In genomic region chr7:106590209-106590816, GRCh38 we compare ENCODE assay signal across 1 cellular context.
A peak's percentile ranks its signal among the peaks of the same experiment; 100 is the strongest.
TF ChIP-seq lines count a peak whose summit lies in the region.

No MANE protein-coding gene starts in this region.

TF ChIP-seq in K562, 482 proteins besides CTCF, POLR2A, EP300 and RAD21 (continued from another document and continues in another):
- TF ChIP-seq, protein P1, sequence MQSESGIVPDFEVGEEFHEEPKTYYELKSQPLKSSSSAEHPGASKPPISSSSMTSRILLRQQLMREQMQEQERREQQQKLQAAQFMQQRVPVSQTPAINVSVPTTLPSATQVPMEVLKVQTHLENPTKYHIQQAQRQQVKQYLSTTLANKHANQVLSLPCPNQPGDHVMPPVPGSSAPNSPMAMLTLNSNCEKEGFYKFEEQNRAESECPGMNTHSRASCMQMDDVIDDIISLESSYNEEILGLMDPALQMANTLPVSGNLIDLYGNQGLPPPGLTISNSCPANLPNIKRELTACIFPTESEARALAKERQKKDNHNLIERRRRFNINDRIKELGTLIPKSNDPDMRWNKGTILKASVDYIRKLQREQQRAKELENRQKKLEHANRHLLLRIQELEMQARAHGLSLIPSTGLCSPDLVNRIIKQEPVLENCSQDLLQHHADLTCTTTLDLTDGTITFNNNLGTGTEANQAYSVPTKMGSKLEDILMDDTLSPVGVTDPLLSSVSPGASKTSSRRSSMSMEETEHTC (IDR thresholded peaks at IDR 0.05) = no peak
- no peak for TF ChIP-seq YBX1 (IDR thresholded peaks at IDR 0.05)
- TF ChIP-seq SMAD4 (CRISPR knock-in tag; conservative IDR thresholded peaks at IDR 0.05) = peak; percentile 76
- TF ChIP-seq CSDE1 (IDR thresholded peaks at IDR 0.05) = no peak
- TF ChIP-seq STAT6 (CRISPR knock-in tag; IDR thresholded peaks at IDR 0.05) = no peak
- no peak for TF ChIP-seq SRF (CRISPR knock-in tag; IDR thresholded peaks at IDR 0.05)
- no peak for TF ChIP-seq EGR1 (conservative IDR thresholded peaks at IDR 0.05)
- TF ChIP-seq MCM2 (IDR thresholded peaks at IDR 0.05; ENCODE audit: low read depth) = no peak
- TF ChIP-seq, protein P2, sequence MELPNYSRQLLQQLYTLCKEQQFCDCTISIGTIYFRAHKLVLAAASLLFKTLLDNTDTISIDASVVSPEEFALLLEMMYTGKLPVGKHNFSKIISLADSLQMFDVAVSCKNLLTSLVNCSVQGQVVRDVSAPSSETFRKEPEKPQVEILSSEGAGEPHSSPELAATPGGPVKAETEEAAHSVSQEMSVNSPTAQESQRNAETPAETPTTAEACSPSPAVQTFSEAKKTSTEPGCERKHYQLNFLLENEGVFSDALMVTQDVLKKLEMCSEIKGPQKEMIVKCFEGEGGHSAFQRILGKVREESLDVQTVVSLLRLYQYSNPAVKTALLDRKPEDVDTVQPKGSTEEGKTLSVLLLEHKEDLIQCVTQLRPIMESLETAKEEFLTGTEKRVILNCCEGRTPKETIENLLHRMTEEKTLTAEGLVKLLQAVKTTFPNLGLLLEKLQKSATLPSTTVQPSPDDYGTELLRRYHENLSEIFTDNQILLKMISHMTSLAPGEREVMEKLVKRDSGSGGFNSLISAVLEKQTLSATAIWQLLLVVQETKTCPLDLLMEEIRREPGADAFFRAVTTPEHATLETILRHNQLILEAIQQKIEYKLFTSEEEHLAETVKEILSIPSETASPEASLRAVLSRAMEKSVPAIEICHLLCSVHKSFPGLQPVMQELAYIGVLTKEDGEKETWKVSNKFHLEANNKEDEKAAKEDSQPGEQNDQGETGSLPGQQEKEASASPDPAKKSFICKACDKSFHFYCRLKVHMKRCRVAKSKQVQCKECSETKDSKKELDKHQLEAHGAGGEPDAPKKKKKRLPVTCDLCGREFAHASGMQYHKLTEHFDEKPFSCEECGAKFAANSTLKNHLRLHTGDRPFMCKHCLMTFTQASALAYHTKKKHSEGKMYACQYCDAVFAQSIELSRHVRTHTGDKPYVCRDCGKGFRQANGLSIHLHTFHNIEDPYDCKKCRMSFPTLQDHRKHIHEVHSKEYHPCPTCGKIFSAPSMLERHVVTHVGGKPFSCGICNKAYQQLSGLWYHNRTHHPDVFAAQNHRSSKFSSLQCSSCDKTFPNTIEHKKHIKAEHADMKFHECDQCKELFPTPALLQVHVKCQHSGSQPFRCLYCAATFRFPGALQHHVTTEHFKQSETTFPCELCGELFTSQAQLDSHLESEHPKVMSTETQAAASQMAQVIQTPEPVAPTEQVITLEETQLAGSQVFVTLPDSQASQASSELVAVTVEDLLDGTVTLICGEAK (IDR thresholded peaks at IDR 0.05) = peak; percentile 54; the same call in 1 of the 2 replicates
- TF ChIP-seq, protein P2 (CRISPR knock-in tag; IDR thresholded peaks at IDR 0.05) = no peak
- no peak for TF ChIP-seq BCL6 (CRISPR knock-in tag; IDR thresholded peaks at IDR 0.05)
- no peak for TF ChIP-seq STAT5A (IDR thresholded peaks at IDR 0.05; ENCODE audit: borderline replicate concordance, low read length)
- TF ChIP-seq NR3C1 (CRISPR knock-in tag; IDR thresholded peaks at IDR 0.05) = no peak
- TF ChIP-seq NFXL1 (CRISPR knock-in tag; IDR thresholded peaks at IDR 0.05) = no peak
- no peak for TF ChIP-seq HOXB6 (CRISPR knock-in tag; IDR thresholded peaks at IDR 0.05; ENCODE audit: borderline replicate concordance)
- TF ChIP-seq ZNF699 (CRISPR knock-in tag; IDR thresholded peaks at IDR 0.05; ENCODE audit: insufficient replicate concordance) = no peak
- TF ChIP-seq MXI1 (IDR thresholded peaks at IDR 0.05; ENCODE audit: low read depth, low read length) = no peak
- TF ChIP-seq ILF3 (IDR thresholded peaks at IDR 0.05; ENCODE audit: borderline replicate concordance) = no peak
- TF ChIP-seq HEY1 (CRISPR knock-in tag; IDR thresholded peaks at IDR 0.05; ENCODE audit: borderline replicate concordance) = no peak
- TF ChIP-seq FOXM1 (IDR thresholded peaks at IDR 0.05; ENCODE audit: low read depth) = peak; percentile 16; the same call in 1 of the 2 replicates
- TF ChIP-seq FOXM1 (CRISPR knock-in tag; IDR thresholded peaks at IDR 0.05; ENCODE audit: low read depth) = no peak
- no peak for TF ChIP-seq POLR2B (IDR thresholded peaks at IDR 0.05; ENCODE audit: low read depth, partially characterized antibody)
- TF ChIP-seq MTF1 (CRISPR knock-in tag; IDR thresholded peaks at IDR 0.05; ENCODE audit: borderline replicate concordance) = no peak
- TF ChIP-seq NR2C1 (IDR thresholded peaks at IDR 0.05) = no peak
- no peak for TF ChIP-seq NR2C1 (tag; IDR thresholded peaks at IDR 0.05)
- no peak for TF ChIP-seq E2F4 (CRISPR knock-in tag; IDR thresholded peaks at IDR 0.05; ENCODE audit: low read depth)
- no peak for TF ChIP-seq ZNF347 (CRISPR knock-in tag; IDR thresholded peaks at IDR 0.05; ENCODE audit: low read depth)
- no peak for TF ChIP-seq BACH1 (tag; IDR thresholded peaks at IDR 0.05)
- TF ChIP-seq, protein P3, sequence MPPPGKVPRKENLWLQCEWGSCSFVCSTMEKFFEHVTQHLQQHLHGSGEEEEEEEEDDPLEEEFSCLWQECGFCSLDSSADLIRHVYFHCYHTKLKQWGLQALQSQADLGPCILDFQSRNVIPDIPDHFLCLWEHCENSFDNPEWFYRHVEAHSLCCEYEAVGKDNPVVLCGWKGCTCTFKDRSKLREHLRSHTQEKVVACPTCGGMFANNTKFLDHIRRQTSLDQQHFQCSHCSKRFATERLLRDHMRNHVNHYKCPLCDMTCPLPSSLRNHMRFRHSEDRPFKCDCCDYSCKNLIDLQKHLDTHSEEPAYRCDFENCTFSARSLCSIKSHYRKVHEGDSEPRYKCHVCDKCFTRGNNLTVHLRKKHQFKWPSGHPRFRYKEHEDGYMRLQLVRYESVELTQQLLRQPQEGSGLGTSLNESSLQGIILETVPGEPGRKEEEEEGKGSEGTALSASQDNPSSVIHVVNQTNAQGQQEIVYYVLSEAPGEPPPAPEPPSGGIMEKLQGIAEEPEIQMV (tag; conservative IDR thresholded peaks at IDR 0.05; ENCODE audit: low read depth) = no peak
- no peak for TF ChIP-seq MTA1 (IDR thresholded peaks at IDR 0.05; ENCODE audit: borderline replicate concordance)
- no peak for TF ChIP-seq ID3 (CRISPR knock-in tag; IDR thresholded peaks at IDR 0.05)
- TF ChIP-seq ID3 (tag; IDR thresholded peaks at IDR 0.05) = no peak
- 0 out of 2 replicates have a peak, but pooled peaks have one; percentile 35 for TF ChIP-seq PREB (CRISPR knock-in tag; IDR thresholded peaks at IDR 0.05)
- TF ChIP-seq ZNF561 (CRISPR knock-in tag; conservative IDR thresholded peaks at IDR 0.05) = no peak
- no peak for TF ChIP-seq ZZZ3 (IDR thresholded peaks at IDR 0.05)
- no peak; the same call in 1 of the 2 replicates for TF ChIP-seq DDX20 (tag; IDR thresholded peaks at IDR 0.05; ENCODE audit: low read depth)
- TF ChIP-seq ETV1 (tag; conservative IDR thresholded peaks at IDR 0.05; ENCODE audit: low read depth) = peak; percentile 95
- TF ChIP-seq, protein P4, sequence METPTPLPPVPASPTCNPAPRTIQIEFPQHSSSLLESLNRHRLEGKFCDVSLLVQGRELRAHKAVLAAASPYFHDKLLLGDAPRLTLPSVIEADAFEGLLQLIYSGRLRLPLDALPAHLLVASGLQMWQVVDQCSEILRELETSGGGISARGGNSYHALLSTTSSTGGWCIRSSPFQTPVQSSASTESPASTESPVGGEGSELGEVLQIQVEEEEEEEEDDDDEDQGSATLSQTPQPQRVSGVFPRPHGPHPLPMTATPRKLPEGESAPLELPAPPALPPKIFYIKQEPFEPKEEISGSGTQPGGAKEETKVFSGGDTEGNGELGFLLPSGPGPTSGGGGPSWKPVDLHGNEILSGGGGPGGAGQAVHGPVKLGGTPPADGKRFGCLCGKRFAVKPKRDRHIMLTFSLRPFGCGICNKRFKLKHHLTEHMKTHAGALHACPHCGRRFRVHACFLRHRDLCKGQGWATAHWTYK (CRISPR knock-in tag; IDR thresholded peaks at IDR 0.05) = no peak
- no peak; the same call in 1 of the 2 replicates for TF ChIP-seq THRB (CRISPR knock-in tag; conservative IDR thresholded peaks at IDR 0.05)
- 0 out of 2 replicates have a peak, but pooled peaks have one; percentile 29 for TF ChIP-seq ZNF311 (CRISPR knock-in tag; IDR thresholded peaks at IDR 0.05)
- TF ChIP-seq MAFF (IDR thresholded peaks at IDR 0.05; ENCODE audit: low read length) = no peak
- peak; percentile 39 for TF ChIP-seq JUND (IDR thresholded peaks at IDR 0.05; ENCODE audit: borderline replicate concordance, low read depth, low read length)
- TF ChIP-seq JUND (tag; IDR thresholded peaks at IDR 0.05; ENCODE audit: borderline replicate concordance, low read depth, low read length) = peak; percentile 53; the same call in 1 of the 3 replicates
- TF ChIP-seq CREM (IDR thresholded peaks at IDR 0.05; ENCODE audit: low read depth) = no peak
- no peak for TF ChIP-seq CCNT2 (IDR thresholded peaks at IDR 0.05; ENCODE audit: borderline replicate concordance, extremely low read depth, insufficient read length, low read depth, low read length)
- no peak for TF ChIP-seq TOE1 (IDR thresholded peaks at IDR 0.05; ENCODE audit: borderline replicate concordance)
- TF ChIP-seq TOE1 (CRISPR knock-in tag; IDR thresholded peaks at IDR 0.05; ENCODE audit: borderline replicate concordance, low read depth) = no peak
